In the genomic region with DNA sequence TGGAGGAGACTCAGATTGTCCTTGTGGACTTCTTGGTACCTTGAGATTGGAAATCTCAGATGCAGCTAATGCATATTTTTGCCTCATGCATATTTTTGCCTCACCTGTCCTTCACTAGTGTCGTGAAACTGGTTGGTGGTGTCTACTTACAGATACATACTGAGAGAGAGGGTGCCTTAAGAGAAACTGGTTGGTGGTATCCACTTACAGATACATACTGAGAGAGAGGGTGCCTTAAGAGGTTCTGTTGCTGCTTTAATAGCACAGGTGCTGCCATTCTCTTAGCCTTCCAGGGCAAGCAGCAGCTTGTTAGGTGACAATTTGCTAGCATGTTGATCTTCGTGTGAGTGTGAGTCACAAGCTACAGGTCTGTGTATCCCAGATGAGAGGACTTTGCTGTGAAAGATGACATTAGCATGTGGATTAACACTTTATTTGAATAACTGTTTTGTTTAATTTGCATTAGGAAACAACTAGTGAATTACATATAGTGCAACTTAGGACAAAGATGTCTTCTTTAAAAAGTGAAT, we compare ENCODE assay signal across 8 cellular contexts. TPM values are rescaled to one million over a fixed set of nuclear protein-coding genes. Genes with fewer than 3 reads are reported as not detected.
DNase-seq lines count a peak whose midpoint lies in the region; ATAC-seq and TF ChIP-seq lines count a peak whose summit lies in the region.

No MANE protein-coding gene starts in this region.

- TF ChIP-seq EP300 in SK-N-SH (IDR thresholded peaks at IDR 0.05; ENCODE audit: borderline replicate concordance in 1 of 2, low read depth in 1 of 2, low read length in 1 of 2), result no peak

- WGBS in SK-N-SH (ENCODE audit: low lambda C conversion rate), result 46% methylated on average over 2 of the region's 2 CpGs

- CTCF ChIA-PET in SK-N-SH (lab: Yijun Ruan, JAX), result interaction anchor here (13.8 kb wide), 1 partner anchor 17 kb away, joined by 177 read pairs; no protein-coding TSS in a partner anchor

- peaks cover 23 to 35% of the 10 kb centered on the region in 2 experiments for H3K36me3 ChIP-seq in SK-N-SH (replicated peaks in 1 of 2; ENCODE audit: control insufficient read depth in 1 of 2, insufficient read depth in 2 of 2, low read length in 1 of 2)

- ATAC-seq in SK-N-SH treated with all-trans-retinoic acid at 6 μM for 48 hours (no peak), HG03135 (IDR thresholded peaks at IDR 0.05; ENCODE audit: unreplicated experiment) (no peak), HG02623 (IDR thresholded peaks at IDR 0.05; ENCODE audit: unreplicated experiment) (no peak)

- no peaks in the 10 kb centered on the region for H3K9me3 ChIP-seq in SK-N-SH

- no peaks in the 10 kb centered on the region for H4K20me1 ChIP-seq in SK-N-SH (ENCODE audit: insufficient read depth)

- TF ChIP-seq RAD21 in SK-N-SH (IDR thresholded peaks at IDR 0.05; ENCODE audit: low read length), result no peak

- peak overlapping the region; percentile 71; the same call in 1 of the 2 replicates for H3K9ac ChIP-seq in SK-N-SH

- peaks cover 75% of the 10 kb centered on the region for H3K4me1 Mint-ChIP-seq in brain

- H3K4me2 ChIP-seq in SK-N-SH, result peak overlapping the region; percentile 80

- H3K9me3 Mint-ChIP-seq in brain, result no peaks in the 10 kb centered on the region

- peak overlapping the region; percentile 90 to 98 (median 96) for H3K4me3 Mint-ChIP-seq in brain

- DNase-seq in SK-N-SH, result no peak
- peak; percentile 81 for DNase-seq in NCI-H187 treated with DMSO at 0.1 percent for 48 hours (lab: John Stamatoyannopoulos, UW)
- peak; percentile 48 for DNase-seq in renal cortical epithelial cell (ENCODE audit: low read depth)
- DNase-seq in NOMO-1 treated with dmso at 0.1 percent for 144 hours (lab: John Stamatoyannopoulos, UW; ENCODE audit: unreplicated experiment), result no peak

- peak overlapping the region in 4 of 5 experiments; percentile 40 to 99 (median 58) for H3K27ac Mint-ChIP-seq in brain

- no peaks in the 10 kb centered on the region for H3K9me2 ChIP-seq in SK-N-SH

- POLR2A ChIA-PET in SK-N-SH (lab: Yijun Ruan, JAX), result no interaction called here

- H2AFZ ChIP-seq in SK-N-SH (ENCODE audit: low read depth), result peak overlapping the region; percentile 78; the same call in 1 of the 2 replicates

- no peaks in the 10 kb centered on the region for H3K27me3 ChIP-seq in SK-N-SH (ENCODE audit: insufficient read depth)

- TF ChIP-seq CTCF in SK-N-SH (IDR thresholded peaks at IDR 0.05) (no peak), brain (conservative IDR thresholded peaks at IDR 0.05) (no peak)

- no peak overlapping the region for H3K27ac ChIP-seq in SK-N-SH (ENCODE audit: low read depth in 2 of 2, low read length in 1 of 2)

- peaks cover 57% of the 10 kb centered on the region for H3K79me2 ChIP-seq in SK-N-SH (ENCODE audit: insufficient read depth)

- H3F3A ChIP-seq in SK-N-SH (replicated peaks; ENCODE audit: insufficient read depth), result peaks cover 12% of the 10 kb centered on the region

- peaks cover 16% of the 10 kb centered on the region for H3K27me3 Mint-ChIP-seq in brain

- peaks cover 10% of the 10 kb centered on the region for H3K36me3 Mint-ChIP-seq in brain

- peaks cover 16 to 17% of the 10 kb centered on the region in 2 experiments; a peak in 3 of 4 replicates for H3K4me1 ChIP-seq in SK-N-SH (ENCODE audit: control insufficient read depth in 1 of 2, insufficient read depth in 2 of 2, low read depth in 1 of 2, low read length in 1 of 2)

- H3K4me3 ChIP-seq in SK-N-SH (ENCODE audit: low read depth in 2 of 2, low read length in 1 of 2), result peak overlapping the region; percentile 68 to 73

TF ChIP-seq in SK-N-SH, 30 proteins besides CTCF, POLR2A, EP300 and RAD21 (continues in another document):
- TF ChIP-seq SIN3A (IDR thresholded peaks at IDR 0.05; ENCODE audit: borderline replicate concordance, low read depth, low read length), result no peak
- no peak for TF ChIP-seq RFX5 (IDR thresholded peaks at IDR 0.05; ENCODE audit: low read length)
- no peak for TF ChIP-seq NRF1 (IDR thresholded peaks at IDR 0.05; ENCODE audit: low read depth, low read length)
- TF ChIP-seq CHD2 (IDR thresholded peaks at IDR 0.05; ENCODE audit: low read length, partially characterized antibody), result no peak
- TF ChIP-seq RCOR1 (IDR thresholded peaks at IDR 0.05; ENCODE audit: low read length), result no peak
- TF ChIP-seq, protein P1, sequence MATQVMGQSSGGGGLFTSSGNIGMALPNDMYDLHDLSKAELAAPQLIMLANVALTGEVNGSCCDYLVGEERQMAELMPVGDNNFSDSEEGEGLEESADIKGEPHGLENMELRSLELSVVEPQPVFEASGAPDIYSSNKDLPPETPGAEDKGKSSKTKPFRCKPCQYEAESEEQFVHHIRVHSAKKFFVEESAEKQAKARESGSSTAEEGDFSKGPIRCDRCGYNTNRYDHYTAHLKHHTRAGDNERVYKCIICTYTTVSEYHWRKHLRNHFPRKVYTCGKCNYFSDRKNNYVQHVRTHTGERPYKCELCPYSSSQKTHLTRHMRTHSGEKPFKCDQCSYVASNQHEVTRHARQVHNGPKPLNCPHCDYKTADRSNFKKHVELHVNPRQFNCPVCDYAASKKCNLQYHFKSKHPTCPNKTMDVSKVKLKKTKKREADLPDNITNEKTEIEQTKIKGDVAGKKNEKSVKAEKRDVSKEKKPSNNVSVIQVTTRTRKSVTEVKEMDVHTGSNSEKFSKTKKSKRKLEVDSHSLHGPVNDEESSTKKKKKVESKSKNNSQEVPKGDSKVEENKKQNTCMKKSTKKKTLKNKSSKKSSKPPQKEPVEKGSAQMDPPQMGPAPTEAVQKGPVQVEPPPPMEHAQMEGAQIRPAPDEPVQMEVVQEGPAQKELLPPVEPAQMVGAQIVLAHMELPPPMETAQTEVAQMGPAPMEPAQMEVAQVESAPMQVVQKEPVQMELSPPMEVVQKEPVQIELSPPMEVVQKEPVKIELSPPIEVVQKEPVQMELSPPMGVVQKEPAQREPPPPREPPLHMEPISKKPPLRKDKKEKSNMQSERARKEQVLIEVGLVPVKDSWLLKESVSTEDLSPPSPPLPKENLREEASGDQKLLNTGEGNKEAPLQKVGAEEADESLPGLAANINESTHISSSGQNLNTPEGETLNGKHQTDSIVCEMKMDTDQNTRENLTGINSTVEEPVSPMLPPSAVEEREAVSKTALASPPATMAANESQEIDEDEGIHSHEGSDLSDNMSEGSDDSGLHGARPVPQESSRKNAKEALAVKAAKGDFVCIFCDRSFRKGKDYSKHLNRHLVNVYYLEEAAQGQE (IDR thresholded peaks at IDR 0.05; ENCODE audit: low read depth, low read length), result no peak
- no peak for TF ChIP-seq GATA2 (CRISPR knock-in tag; IDR thresholded peaks at IDR 0.05)

TF ChIP-seq in SK-N-SH treated with all-trans-retinoic acid at 6 μM for 48 hours, 23 proteins besides CTCF, POLR2A, EP300 and RAD21:
- TF ChIP-seq ZNF565 (CRISPR knock-in tag; conservative IDR thresholded peaks at IDR 0.05; ENCODE audit: low read depth) (no peak), PATZ1 (CRISPR knock-in tag; IDR thresholded peaks at IDR 0.05; ENCODE audit: borderline replicate concordance) (no peak), OSR1 (CRISPR knock-in tag; IDR thresholded peaks at IDR 0.05) (no peak), PPARA (CRISPR knock-in tag; IDR thresholded peaks at IDR 0.05; ENCODE audit: borderline replicate concordance) (no peak)

RNA-seq across cellular contexts. Expression of gene PTTG1, which starts 1.4 kb away (rescaled TPM):
- 221 and 279 TPM in 2 replicates for polyA plus RNA-seq in SK-N-SH (2012; rRNA removed)
- 275 and 326 TPM in 2 replicates for polyA plus RNA-seq in SK-N-SH (2012; cell fraction: cytosol; rRNA removed)
- polyA plus RNA-seq in SK-N-SH (2012; cell fraction: nucleus; rRNA removed), result 88.1 and 137 TPM in 2 replicates
- 172 TPM for polyA plus RNA-seq in brain (ENCODE audit: insufficient read depth, low read depth, low replicate concordance)
- total RNA-seq in renal cortical epithelial cell, result 19.9 and 107 TPM in 2 replicates

RNA-seq across cellular contexts. Expression of gene SLU7, which starts 4.2 kb away (rescaled TPM):
- polyA plus RNA-seq in SK-N-SH (2012; rRNA removed) (22.3 and 28.3 TPM in 2 replicates), brain (ENCODE audit: insufficient read depth, low read depth, low replicate concordance) (27.1 TPM)
- 38.0 and 59.3 TPM in 2 replicates for polyA plus RNA-seq in SK-N-SH (2012; cell fraction: cytosol; rRNA removed)
- polyA plus RNA-seq in SK-N-SH (2012; cell fraction: nucleus; rRNA removed), result 9.5 and 24.0 TPM in 2 replicates
- total RNA-seq in renal cortical epithelial cell, result 75.5 and 111 TPM in 2 replicates

RNA-seq across cellular contexts. Expression of gene FAM200C, which starts 23.2 kb away (rescaled TPM):
- polyA plus RNA-seq in SK-N-SH (2012; rRNA removed) (1.5 and 2.2 TPM in 2 replicates), brain (ENCODE audit: insufficient read depth, low read depth, low replicate concordance) (3.9 TPM)
- 1.7 and 1.8 TPM in 2 replicates for polyA plus RNA-seq in SK-N-SH (2012; cell fraction: cytosol; rRNA removed)
- polyA plus RNA-seq in SK-N-SH (2012; cell fraction: nucleus; rRNA removed), result 2.7 and 5.7 TPM in 2 replicates
- 2.6 and 4.3 TPM in 2 replicates for total RNA-seq in renal cortical epithelial cell

RNA-seq across cellular contexts. Expression of gene C1QTNF2, which starts 52.7 kb away (rescaled TPM):
- polyA plus RNA-seq in SK-N-SH (2012; rRNA removed), result 0.65 and 0.67 TPM in 2 replicates
- polyA plus RNA-seq in SK-N-SH (2012; cell fraction: cytosol; rRNA removed), result 0.22 and 0.54 TPM in 2 replicates
- 0.40 and 0.51 TPM in 2 replicates for polyA plus RNA-seq in SK-N-SH (2012; cell fraction: nucleus; rRNA removed)
- 0.39 TPM for polyA plus RNA-seq in brain (ENCODE audit: insufficient read depth, low read depth, low replicate concordance)
- total RNA-seq in renal cortical epithelial cell, result not detected in 2 replicates

Comparison
In these comparisons a context has a peak if more than half of its experiments do, and no peak if none do; other contexts are left out.
1. DNase-seq: peak in NCI-H187 treated with DMSO at 0.1 percent for 48 hours (single experiment) and renal cortical epithelial cell (single experiment); none in SK-N-SH (single experiment) and NOMO-1 treated with dmso at 0.1 percent for 144 hours (single experiment).